1 cellular context compared by ENCODE assay signal in the genomic region with DNA sequence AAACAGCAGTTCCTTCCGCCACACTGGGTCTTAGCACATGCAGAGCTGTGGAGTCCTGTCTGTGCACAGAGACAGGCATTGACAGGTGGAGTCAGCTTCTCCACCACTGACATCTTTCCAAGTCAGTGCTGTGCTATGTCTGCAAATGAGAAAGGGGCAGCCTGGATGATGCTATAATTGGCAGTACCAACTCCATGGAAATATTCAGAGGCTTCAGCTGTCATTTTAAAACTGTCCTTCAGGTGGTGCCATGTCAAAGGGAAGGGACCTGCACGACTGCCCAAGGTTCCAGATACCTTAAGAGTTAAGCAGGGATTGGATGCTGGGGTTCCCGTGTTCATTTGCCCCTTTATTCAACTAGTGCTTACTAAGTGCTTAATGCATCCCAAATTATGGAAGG.
TF ChIP-seq lines count a peak whose summit lies in the region.

No MANE protein-coding gene starts in this region.

TF ChIP-seq in K562, 482 proteins besides CTCF, POLR2A, EP300 and RAD21 (continued from another document):
- TF ChIP-seq, protein P1, sequence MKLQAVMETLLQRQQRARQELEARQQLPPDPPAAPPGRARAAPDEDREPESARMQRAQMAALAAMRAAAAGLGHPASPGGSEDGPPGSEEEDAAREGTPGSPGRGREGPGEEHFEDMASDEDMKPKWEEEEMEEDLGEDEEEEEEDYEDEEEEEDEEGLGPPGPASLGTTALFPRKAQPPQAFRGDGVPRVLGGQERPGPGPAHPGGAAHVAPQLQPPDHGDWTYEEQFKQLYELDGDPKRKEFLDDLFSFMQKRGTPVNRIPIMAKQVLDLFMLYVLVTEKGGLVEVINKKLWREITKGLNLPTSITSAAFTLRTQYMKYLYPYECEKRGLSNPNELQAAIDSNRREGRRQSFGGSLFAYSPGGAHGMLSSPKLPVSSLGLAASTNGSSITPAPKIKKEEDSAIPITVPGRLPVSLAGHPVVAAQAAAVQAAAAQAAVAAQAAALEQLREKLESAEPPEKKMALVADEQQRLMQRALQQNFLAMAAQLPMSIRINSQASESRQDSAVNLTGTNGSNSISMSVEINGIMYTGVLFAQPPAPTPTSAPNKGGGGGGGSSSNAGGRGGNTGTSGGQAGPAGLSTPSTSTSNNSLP (IDR thresholded peaks at IDR 0.05; ENCODE audit: borderline replicate concordance, low read depth, low read length), result no peak
